In the genomic region with DNA sequence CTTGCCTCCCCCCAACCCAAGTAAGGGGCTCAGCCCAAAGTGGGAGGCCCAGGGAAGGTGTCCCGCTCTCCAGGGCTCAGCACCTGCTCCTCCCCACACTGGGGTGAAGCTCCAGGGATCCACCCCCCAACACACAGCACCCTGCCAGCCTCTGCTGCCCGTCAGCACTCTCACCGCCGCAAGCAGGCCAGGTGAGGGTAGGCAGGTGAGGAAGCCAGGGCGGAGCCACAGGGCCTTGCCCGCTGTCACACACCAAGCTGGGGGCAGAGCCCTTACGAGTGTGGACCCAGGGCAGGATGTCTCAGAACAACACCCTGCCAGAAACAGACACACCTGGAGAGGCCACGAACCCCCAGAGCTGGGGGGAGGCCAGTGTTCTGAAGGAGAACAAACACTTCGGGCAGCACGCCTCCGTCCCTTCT, we compare ENCODE assay signal across 18 cellular contexts. TPM values are rescaled to one million over a fixed set of nuclear protein-coding genes. Genes with fewer than 3 reads are reported as not detected.
DNase-seq lines count a peak whose midpoint lies in the region; ATAC-seq and TF ChIP-seq lines count a peak whose summit lies in the region.
"Had no signal": no experiment of that assay in that cellular context is flagged by ENCODE, and none has a peak within 500 bp of the region (broad histone marks: within the 10 kb centered on the region; RNA-seq: fewer than 3 reads in every experiment).

No MANE protein-coding gene starts in this region.

- intact Hi-C loops in colonic mucosa (cut with DNase I) (no loop called here), mucosa of descending colon (cut with DNase I, micrococcal nuclease) (no loop called here)

- peak overlapping the region; percentile 82 for H3K27ac ChIP-seq in colonic mucosa
- H3K27ac ChIP-seq: HL-60 had no signal

- H3K36me3 ChIP-seq in colonic mucosa = no peaks in the 10 kb centered on the region
- H3K36me3 ChIP-seq in mucosa of descending colon (ENCODE audit: low read depth) = no peaks in the 10 kb centered on the region

- H3K27me3 ChIP-seq in colonic mucosa = no peaks in the 10 kb centered on the region

- peak overlapping the region in 1 of 2 donors; percentile 16 for H3K9ac ChIP-seq in colonic mucosa (ENCODE audit: low read depth in 2 of 2, low read length in 2 of 2)

- no peak for DNase-seq in activated naive CD4-positive, alpha-beta T cell treated with anti-CD3 and anti-CD28 coated beads, Interleukin-2, amount 50 U/mL, for 16 hours
- DNase-seq in colonic mucosa (peak; percentile 80), mucosa of descending colon (peak; percentile 64 to 85 (median 76)), type B pancreatic cell (ENCODE audit: extremely low spot score, unreplicated experiment) (no peak), inferior parietal cortex (ENCODE audit: extremely low spot score) (no peak), GM10266 (ENCODE audit: extremely low spot score) (no peak)
- DNase-seq: activated CD4-positive, alpha-beta memory T cell treated with anti-CD3 and anti-CD28 coated beads, Interleukin-2, amount 10 ng/mL, durations not matched to agents 7 days and 5 days; caudate nucleus; DMS79; GOT3; natural killer cell; NCI-H2171 had no signal

- no peaks in the 10 kb centered on the region for H3K9me3 Mint-ChIP-seq in activated naive CD4-positive, alpha-beta T cell treated with anti-CD3 and anti-CD28 coated beads, Interleukin-2, amount 50 U/mL, for 24 hours
- no peaks in the 10 kb centered on the region for H3K9me3 Mint-ChIP-seq in type B pancreatic cell
- H3K9me3 Mint-ChIP-seq: activated CD4-positive, alpha-beta memory T cell treated with anti-CD3 and anti-CD28 coated beads, Interleukin-2, amount 10 ng/mL, durations not matched to agents 7 days and 5 days; natural killer cell; T-helper 1 cell treated with Interleukin-12 subunit alpha and Interleukin-12 subunit beta and Interleukin-4 antibody, amounts not matched to agents 30 μg/mL and 1 μg/mL, for 36 hours had no signal

- H3K4me3 ChIP-seq in colonic mucosa = no peak overlapping the region
- no peak overlapping the region for H3K4me3 ChIP-seq in mucosa of descending colon
- H3K4me3 ChIP-seq: GM12878 had no signal

- TF ChIP-seq CTCF in colonic mucosa (IDR thresholded peaks at IDR 0.05) (no peak), mucosa of descending colon (IDR thresholded peaks at IDR 0.05) (no peak), type B pancreatic cell (conservative IDR thresholded peaks at IDR 0.05) (no peak), GM10266 (IDR thresholded peaks at IDR 0.05; ENCODE audit: control insufficient read depth, insufficient read depth, low read depth, missing control alignments) (no peak)

- no peaks in the 10 kb centered on the region for H3K9me3 ChIP-seq in colonic mucosa
- H3K9me3 ChIP-seq in mucosa of descending colon = no peaks in the 10 kb centered on the region

- no peak overlapping the region for H3K4me3 Mint-ChIP-seq in activated naive CD4-positive, alpha-beta T cell treated with anti-CD3 and anti-CD28 coated beads, Interleukin-2, amount 50 U/mL, for 24 hours
- no peak overlapping the region for H3K4me3 Mint-ChIP-seq in type B pancreatic cell
- H3K4me3 Mint-ChIP-seq: activated CD4-positive, alpha-beta memory T cell treated with anti-CD3 and anti-CD28 coated beads, Interleukin-2, amount 10 ng/mL, durations not matched to agents 7 days and 5 days; natural killer cell; T-helper 1 cell treated with Interleukin-12 subunit alpha and Interleukin-12 subunit beta and Interleukin-4 antibody, amounts not matched to agents 30 μg/mL and 1 μg/mL, for 36 hours had no signal

- H3K27ac Mint-ChIP-seq in activated naive CD4-positive, alpha-beta T cell treated with anti-CD3 and anti-CD28 coated beads, Interleukin-2, amount 50 U/mL, for 24 hours = peak overlapping the region; percentile 94
- peak overlapping the region; percentile 11 for H3K27ac Mint-ChIP-seq in type B pancreatic cell
- H3K27ac Mint-ChIP-seq: activated CD4-positive, alpha-beta memory T cell treated with anti-CD3 and anti-CD28 coated beads, Interleukin-2, amount 10 ng/mL, durations not matched to agents 7 days and 5 days; natural killer cell; T-helper 1 cell treated with Interleukin-12 subunit alpha and Interleukin-12 subunit beta and Interleukin-4 antibody, amounts not matched to agents 30 μg/mL and 1 μg/mL, for 36 hours had no signal

- H3K27me3 Mint-ChIP-seq in activated naive CD4-positive, alpha-beta T cell treated with anti-CD3 and anti-CD28 coated beads, Interleukin-2, amount 50 U/mL, for 24 hours = no peaks in the 10 kb centered on the region
- no peaks in the 10 kb centered on the region for H3K27me3 Mint-ChIP-seq in type B pancreatic cell
- H3K27me3 Mint-ChIP-seq: activated CD4-positive, alpha-beta memory T cell treated with anti-CD3 and anti-CD28 coated beads, Interleukin-2, amount 10 ng/mL, durations not matched to agents 7 days and 5 days had no signal

- H3K4me1 Mint-ChIP-seq in activated naive CD4-positive, alpha-beta T cell treated with anti-CD3 and anti-CD28 coated beads, Interleukin-2, amount 50 U/mL, for 24 hours = peaks cover 64% of the 10 kb centered on the region
- H3K4me1 Mint-ChIP-seq in type B pancreatic cell (ENCODE audit: unreplicated experiment) = peaks cover 15% of the 10 kb centered on the region

- H3K36me3 Mint-ChIP-seq in activated naive CD4-positive, alpha-beta T cell treated with anti-CD3 and anti-CD28 coated beads, Interleukin-2, amount 50 U/mL, for 24 hours = no peaks in the 10 kb centered on the region
- no peaks in the 10 kb centered on the region for H3K36me3 Mint-ChIP-seq in type B pancreatic cell
- H3K36me3 Mint-ChIP-seq: natural killer cell had no signal

- peaks cover 8% of the 10 kb centered on the region for H3K4me1 ChIP-seq in colonic mucosa
- peaks cover 17% of the 10 kb centered on the region for H3K4me1 ChIP-seq in mucosa of descending colon (ENCODE audit: low read depth)

- peak; percentile 76 for ATAC-seq in mucosa of descending colon
- no peak for ATAC-seq in HG02885 (IDR thresholded peaks at IDR 0.05; ENCODE audit: poor library complexity, unreplicated experiment)
- ATAC-seq: GM12878, natural killer cell had no signal

RNA-seq across cellular contexts. Expression of gene PLLP, which starts 19.5 kb away (rescaled TPM):
- total RNA-seq in colonic mucosa (10 to 100 TPM; 11.6 to 16.7 TPM), mucosa of descending colon (1 to 10 TPM; 2.8 to 8.6 (median 4.3) TPM), type B pancreatic cell (ENCODE audit: low replicate concordance) (4.9 and 5.1 TPM in 2 replicates)
- total RNA-seq: LHCN-M2, natural killer cell had no signal

RNA-seq across cellular contexts. Expression of gene ARL2BP, which starts 19.9 kb away (rescaled TPM):
- 10 to 100 TPM; 28.6 to 32.7 TPM for total RNA-seq in colonic mucosa
- 10 to 100 TPM; 29.2 to 39.7 (median 35.4) TPM for total RNA-seq in mucosa of descending colon
- 37.7 and 49.4 TPM in 2 replicates for total RNA-seq in type B pancreatic cell (ENCODE audit: low replicate concordance)

Comparison
In these comparisons a context has a peak if more than half of its experiments do, and no peak if none do; other contexts are left out.
1. DNase-seq: peak in colonic mucosa (single experiment) and mucosa of descending colon (3 of 3); none in activated naive CD4-positive, alpha-beta T cell treated with anti-CD3 and anti-CD28 coated beads, Interleukin-2, amount 50 U/mL, for 16 hours (single experiment), type B pancreatic cell (single experiment), inferior parietal cortex (single experiment) and GM10266 (single experiment).